13 cellular contexts compared by ENCODE assay signal in the genomic region with DNA sequence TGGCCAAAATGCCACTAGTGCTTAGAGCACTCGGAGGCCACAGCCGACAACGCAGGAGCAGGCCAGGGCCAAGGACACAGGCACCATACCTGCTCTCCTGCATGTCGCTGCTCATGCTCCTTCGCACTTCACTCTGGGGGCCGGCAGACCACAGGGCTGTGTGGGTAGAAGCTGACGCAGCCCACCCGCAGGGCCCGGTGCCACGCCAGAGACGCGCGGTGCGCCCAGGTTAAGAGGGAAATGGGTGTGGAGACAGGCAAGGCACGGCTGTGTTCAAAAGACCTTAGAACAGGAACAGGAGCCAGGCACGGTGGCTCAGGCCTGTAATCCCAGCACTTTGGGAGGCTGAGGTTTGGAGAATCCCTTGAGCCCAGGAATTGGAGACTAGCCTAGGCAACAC. TPM values are rescaled to one million over a fixed set of nuclear protein-coding genes. Genes with fewer than 3 reads are reported as not detected.
DNase-seq lines count a peak whose midpoint lies in the region; ATAC-seq and TF ChIP-seq lines count a peak whose summit lies in the region.
"Had no signal": no experiment of that assay in that cellular context is flagged by ENCODE, and none has a peak within 500 bp of the region (broad histone marks: within the 10 kb centered on the region; RNA-seq: fewer than 3 reads in every experiment).

No MANE protein-coding gene starts in this region.

- no peaks in the 10 kb centered on the region for H3K9me3 ChIP-seq in BLaER1 treated with 17β-estradiol and CSF1 and Interleukin-3, amounts not matched to agents 10 nM and 100 nM (replicated peaks in 1 of 11)
- H3K9me3 ChIP-seq in adrenal gland (replicated peaks in 1 of 3) (no peaks in the 10 kb centered on the region), neuronal stem cell (replicated peaks in 1 of 2; ENCODE audit: control insufficient read depth in 2 of 2, insufficient read depth in 1 of 2, low read depth in 1 of 2, low read length in 2 of 2) (no peaks in the 10 kb centered on the region)

- H4K20me1 ChIP-seq in BLaER1 treated with 17β-estradiol and CSF1 and Interleukin-3, amounts not matched to agents 10 nM and 100 nM, result peaks cover 0 to 25% (median 0%) of the 10 kb centered on the region in 11 experiments; a peak in 4 of 22 replicates

- ATAC-seq in GM18873 (IDR thresholded peaks at IDR 0.05; ENCODE audit: low FRiP score, unreplicated experiment) (no peak), HG03432 (IDR thresholded peaks at IDR 0.05; ENCODE audit: unreplicated experiment) (no peak)
- ATAC-seq: HCT116 had no signal

- H3K36me3 ChIP-seq in BLaER1 treated with 17β-estradiol and CSF1 and Interleukin-3, amounts not matched to agents 10 nM and 100 nM, result peaks cover 0 to 12% (median 7%) of the 10 kb centered on the region in 11 experiments; a peak in 6 of 22 replicates
- H3K36me3 ChIP-seq in adrenal gland (replicated peaks in 1 of 2) (peaks cover 0 to 81% of the 10 kb centered on the region in 2 donors), neuronal stem cell (replicated peaks in 1 of 2; ENCODE audit: control insufficient read depth in 2 of 2, insufficient read depth in 2 of 2, low read length in 2 of 2) (peaks cover 0 to 5% of the 10 kb centered on the region in 2 donors)

- peak overlapping the region; percentile 77 for H3K18ac ChIP-seq in neuronal stem cell (ENCODE audit: low read length)

- no peak overlapping the region for H2BK15ac ChIP-seq in neuronal stem cell (ENCODE audit: low read length)

- TF ChIP-seq CTCF in adrenal gland (IDR thresholded peaks at IDR 0.05), result no peak

- no peak overlapping the region for H2AFZ ChIP-seq in neuronal stem cell (ENCODE audit: low read length)
- H2AFZ ChIP-seq: GM23248 had no signal

- H3K23ac ChIP-seq in neuronal stem cell (ENCODE audit: low read depth, low read length, poor library complexity), result peak overlapping the region; percentile 86

- 69 to 86% (median 75%) methylated on average over 12 to 16 of the region's 16 CpGs for WGBS in adrenal gland, 4 donors
- WGBS in neuronal stem cell (ENCODE audit: extremely low coverage in 2 of 2, insufficient read length in 2 of 2, insufficient replicate concordance in 1 of 2), 2 donors, result no CpG with 5 or more reads among the region's 16 CpGs

- H3K4me2 ChIP-seq in BLaER1 treated with 17β-estradiol and CSF1 and Interleukin-3, amounts not matched to agents 10 nM and 100 nM, result peak overlapping the region in 7 of 11 experiments; percentile 3 to 95 (median 90); a peak in 12 of 22 replicates
- no peak overlapping the region for H3K4me2 ChIP-seq in neuronal stem cell (ENCODE audit: insufficient read depth, low read length, poor library complexity, severe bottlenecking)

- TF ChIP-seq POLR2A in adrenal gland (IDR thresholded peaks at IDR 0.05), result no peak

- H4K8ac ChIP-seq in neuronal stem cell (ENCODE audit: low read depth, low read length), result no peak overlapping the region

- no peak overlapping the region for H2AK5ac ChIP-seq in neuronal stem cell (ENCODE audit: low read depth, low read length)

- H2BK5ac ChIP-seq in neuronal stem cell (ENCODE audit: low read length), result peak overlapping the region; percentile 42

- H2BK12ac ChIP-seq in neuronal stem cell (ENCODE audit: low read length), result no peak overlapping the region

- peak overlapping the region in 2 of 11 experiments; percentile 4 to 63; a peak in 3 of 22 replicates for H3K27ac ChIP-seq in BLaER1 treated with 17β-estradiol and CSF1 and Interleukin-3, amounts not matched to agents 10 nM and 100 nM
- H3K27ac ChIP-seq in adrenal gland (peak overlapping the region in 3 of 5 donors; percentile 20 to 88 (median 51)), neuronal stem cell (replicated peaks; ENCODE audit: low read length) (no peak overlapping the region)
- H3K27ac ChIP-seq: GM23248 had no signal

- H2BK120ac ChIP-seq in neuronal stem cell (ENCODE audit: low read depth, low read length), result no peak overlapping the region

- no peak overlapping the region for H3K4ac ChIP-seq in neuronal stem cell (ENCODE audit: low read length)

- no peak for DNase-seq in adrenal gland
- DNase-seq in neuronal stem cell (ENCODE audit: low spot score), result no peak
- no peak for DNase-seq in EL
- DNase-seq: CD4-positive, alpha-beta T cell; CD8-positive, alpha-beta memory T cell; DMS 273 treated with DMSO at 0.1 percent for 48 hours; DMS79; GM23248; H9 had no signal

- no peaks in the 10 kb centered on the region for H3K79me1 ChIP-seq in neuronal stem cell (ENCODE audit: low read depth, low read length)

- peaks cover 0 to 16% (median 0%) of the 10 kb centered on the region in 11 experiments; a peak in 6 of 22 replicates for H3K27me3 ChIP-seq in BLaER1 treated with 17β-estradiol and CSF1 and Interleukin-3, amounts not matched to agents 10 nM and 100 nM
- H3K27me3 ChIP-seq in adrenal gland (no peaks in the 10 kb centered on the region), neuronal stem cell (ENCODE audit: control insufficient read depth in 3 of 3, insufficient read depth in 3 of 3, low read depth in 1 of 3, low read length in 3 of 3) (no peaks in the 10 kb centered on the region)

- no peak overlapping the region for H4K91ac ChIP-seq in neuronal stem cell (ENCODE audit: low read depth, low read length, poor library complexity)

- H3K4me1 ChIP-seq in BLaER1 treated with 17β-estradiol and CSF1 and Interleukin-3, amounts not matched to agents 10 nM and 100 nM, result peaks cover 14 to 68% (median 63%) of the 10 kb centered on the region in 10 experiments; a peak in 19 of 20 replicates
- H3K4me1 ChIP-seq in adrenal gland (replicated peaks in 1 of 2), result peaks cover 0 to 16% of the 10 kb centered on the region in 2 donors
- H3K4me1 ChIP-seq in neuronal stem cell (ENCODE audit: control insufficient read depth in 2 of 2, insufficient read depth in 1 of 2, low read depth in 1 of 2, low read length in 2 of 2), result peaks cover 0 to 17% of the 10 kb centered on the region in 2 donors

- H3K4me3 ChIP-seq in BLaER1 treated with 17β-estradiol and CSF1 and Interleukin-3, amounts not matched to agents 10 nM and 100 nM, result no peak overlapping the region
- H3K4me3 ChIP-seq in adrenal gland, result no peak overlapping the region
- no peak overlapping the region for H3K4me3 ChIP-seq in neuronal stem cell (ENCODE audit: low read length in 2 of 2)
- H3K4me3 ChIP-seq: GM23248 had no signal

- peak overlapping the region in 1 of 11 experiments; percentile 5; a peak in 1 of 22 replicates for H3K9ac ChIP-seq in BLaER1 treated with 17β-estradiol and CSF1 and Interleukin-3, amounts not matched to agents 10 nM and 100 nM
- H3K9ac ChIP-seq in neuronal stem cell (ENCODE audit: low read depth, low read length, poor library complexity), result no peak overlapping the region
- H3K9ac ChIP-seq: GM23248 had no signal

- peak overlapping the region; percentile 90 for H3K14ac ChIP-seq in neuronal stem cell (ENCODE audit: low read length)

- intact Hi-C loops in adrenal gland (cut with DNase I), result no loop called here

RNA-seq across cellular contexts. Expression of a gene that starts 13.6 kb away (rescaled TPM):
- 1 to 10 TPM; 3.4 to 6.7 (median 4.0) TPM for total RNA-seq in adrenal gland
- 1 to 10 TPM; 2.9 to 6.4 (median 3.5) TPM for polyA plus RNA-seq in adrenal gland
- 4.5 TPM for polyA plus RNA-seq in neuronal stem cell (2013, experiment 1 of 2)
- polyA plus RNA-seq in neuronal stem cell (2013, experiment 2 of 2), result 4.3 TPM
